10 cellular contexts compared by ENCODE assay signal in genomic region chr12:81520064-81520945, GRCh38.
DNase-seq lines count a peak whose midpoint lies in the region; ATAC-seq and TF ChIP-seq lines count a peak whose summit lies in the region.
"Had no signal": no experiment of that assay in that cellular context is flagged by ENCODE, and none has a peak within 500 bp of the region (broad histone marks: within the 10 kb centered on the region; RNA-seq: fewer than 3 reads in every experiment).

No MANE protein-coding gene starts in this region.

- no peak overlapping the region for H3K27ac ChIP-seq in rectal smooth muscle tissue (ENCODE audit: low read depth, low read length)
- H3K27ac ChIP-seq: prostate gland had no signal

- no peaks in the 10 kb centered on the region for H3K36me3 ChIP-seq in rectal smooth muscle tissue (ENCODE audit: control insufficient read depth, insufficient read depth, low read length)
- H3K36me3 ChIP-seq: prostate gland had no signal

- H3K27ac Mint-ChIP-seq in type B pancreatic cell: no peak overlapping the region
- H3K27ac Mint-ChIP-seq: effector memory CD8-positive, alpha-beta T cell had no signal

- no peaks in the 10 kb centered on the region for H3K27me3 Mint-ChIP-seq in type B pancreatic cell
- H3K27me3 Mint-ChIP-seq: effector memory CD8-positive, alpha-beta T cell had no signal

- no peaks in the 10 kb centered on the region for H3K4me1 Mint-ChIP-seq in type B pancreatic cell (ENCODE audit: unreplicated experiment)

- no peaks in the 10 kb centered on the region for H3K4me1 ChIP-seq in rectal smooth muscle tissue (ENCODE audit: control insufficient read depth, insufficient read depth, low read length)
- H3K4me1 ChIP-seq: prostate gland had no signal

- no peaks in the 10 kb centered on the region for H3K27me3 ChIP-seq in rectal smooth muscle tissue (ENCODE audit: control insufficient read depth, insufficient read depth, low read length)

- ATAC-seq in HG02885 (IDR thresholded peaks at IDR 0.05; ENCODE audit: poor library complexity, unreplicated experiment): peak; percentile 73
- ATAC-seq: effector memory CD8-positive, alpha-beta T cell had no signal

- no peaks in the 10 kb centered on the region for H3K36me3 Mint-ChIP-seq in type B pancreatic cell

- H3K9me3 Mint-ChIP-seq in type B pancreatic cell: no peaks in the 10 kb centered on the region

- H3K4me3 ChIP-seq in rectal smooth muscle tissue (ENCODE audit: low read length): peak overlapping the region; percentile 55
- H3K4me3 ChIP-seq: prostate gland had no signal

- DNase-seq in NCI-H2107 treated with DMSO at 0.1 percent for 48 hours (lab: John Stamatoyannopoulos, UW; ENCODE audit: unreplicated experiment): peak; percentile 29
- DNase-seq in NCI-H2107 (lab: John Stamatoyannopoulos, UW): no peak
- DNase-seq in RPMI8226: peak; percentile 18
- DNase-seq in NCI-H345 treated with DMSO at 0.1 percent for 48 hours (lab: John Stamatoyannopoulos, UW; ENCODE audit: unreplicated experiment): no peak
- DNase-seq in type B pancreatic cell (ENCODE audit: extremely low spot score, unreplicated experiment): no peak
- DNase-seq in cortex of kidney (lab: John Stamatoyannopoulos, UW): no peak
- DNase-seq: effector memory CD8-positive, alpha-beta T cell had no signal

- H3K9ac ChIP-seq in rectal smooth muscle tissue (ENCODE audit: low read length): no peak overlapping the region

- no peak overlapping the region for H3K4me3 Mint-ChIP-seq in type B pancreatic cell

- TF ChIP-seq CTCF in type B pancreatic cell (conservative IDR thresholded peaks at IDR 0.05): no peak

Comparison
In these comparisons a context has a peak if more than half of its experiments do, and no peak if none do; other contexts are left out.
1. DNase-seq: peak in NCI-H2107 treated with DMSO at 0.1 percent for 48 hours (single experiment) and RPMI8226 (single experiment); none in NCI-H2107 (single experiment), NCI-H345 treated with DMSO at 0.1 percent for 48 hours (single experiment), type B pancreatic cell (single experiment) and cortex of kidney (single experiment).